In genomic region chr3:152267319-152267689, GRCh38 we compare ENCODE assay signal across 8 cellular contexts. TPM values are rescaled to one million over a fixed set of nuclear protein-coding genes. Genes with fewer than 3 reads are reported as not detected.
DNase-seq lines count a peak whose midpoint lies in the region; TF ChIP-seq lines count a peak whose summit lies in the region.

No MANE protein-coding gene starts in this region.

- H3K9me3 ChIP-seq in Caco-2 (no peaks in the 10 kb centered on the region), OCI-LY1 (ENCODE audit: low read length) (no peaks in the 10 kb centered on the region), duodenal mucosa (ENCODE audit: control insufficient read depth in 1 of 2, low read length in 2 of 2) (no peaks in the 10 kb centered on the region), parathyroid adenoma (ENCODE audit: control insufficient read depth, low read length) (no peaks in the 10 kb centered on the region)

- BruUV-seq in Caco-2 (replicated peaks; lab: Mats Ljungman, UMichigan): no TSS peak

- H3K27ac ChIP-seq in OCI-LY1 (ENCODE audit: low read depth, low read length, poor library complexity, severe bottlenecking) (peak overlapping the region; percentile 96), duodenal mucosa (ENCODE audit: low read depth, low read length) (peak overlapping the region; percentile 51), parathyroid adenoma (peak overlapping the region; percentile 95)

- H3K27me3 Mint-ChIP-seq in Caco-2 (ENCODE audit: insufficient read depth, unreplicated experiment): no peaks in the 10 kb centered on the region

- no peaks in the 10 kb centered on the region for H3K36me3 ChIP-seq in Caco-2 (ENCODE audit: control insufficient read depth, insufficient read depth, low read length)
- H3K36me3 ChIP-seq in OCI-LY1 (ENCODE audit: insufficient read depth, low read length): peaks cover 25% of the 10 kb centered on the region
- H3K36me3 ChIP-seq in duodenal mucosa (ENCODE audit: control insufficient read depth in 1 of 2, insufficient read depth in 2 of 2, low read length in 2 of 2): no peaks in the 10 kb centered on the region
- no peaks in the 10 kb centered on the region for H3K36me3 ChIP-seq in parathyroid adenoma (ENCODE audit: control insufficient read depth, insufficient read depth, low read length)

- H3K4me2 ChIP-seq in OCI-LY1 (ENCODE audit: low read length): peak overlapping the region; percentile 80
- H3K4me2 ChIP-seq in parathyroid adenoma (ENCODE audit: low read length): no peak overlapping the region

- no peaks in the 10 kb centered on the region for H3K27me3 ChIP-seq in Caco-2 (replicated peaks; ENCODE audit: control insufficient read depth, insufficient read depth, low read length)
- no peaks in the 10 kb centered on the region for H3K27me3 ChIP-seq in OCI-LY1 (ENCODE audit: insufficient read depth, low read length)
- no peaks in the 10 kb centered on the region for H3K27me3 ChIP-seq in duodenal mucosa (ENCODE audit: control insufficient read depth in 1 of 2, insufficient read depth in 2 of 2, low read length in 2 of 2)
- no peaks in the 10 kb centered on the region for H3K27me3 ChIP-seq in parathyroid adenoma (ENCODE audit: control insufficient read depth, insufficient read depth, low read length)

- H2AFZ ChIP-seq in OCI-LY1 (ENCODE audit: low read length) (no peak overlapping the region), parathyroid adenoma (peak overlapping the region; percentile 89)

- DNase-seq in Caco-2: no peak
- no peak for DNase-seq in HK-2 (ENCODE audit: unreplicated experiment)
- DNase-seq in stimulated activated CD4-positive, alpha-beta T cell treated with anti-CD3 and anti-CD28 coated beads, Interleukin-2, amount 100 ng/mL, for 48 hours: no peak
- DNase-seq in NCI-H2196 treated with DMSO at 0.1 percent for 48 hours (lab: John Stamatoyannopoulos, UW; ENCODE audit: unreplicated experiment): no peak
- DNase-seq in stimulated activated naive CD4-positive, alpha-beta T cell treated with Interleukin-2 at 50 U/mL for 16 hours (lab: John Stamatoyannopoulos, UW): no peak

- TF ChIP-seq CTCF in Caco-2 (IDR thresholded peaks at IDR 0.05; ENCODE audit: insufficient read depth in 1 of 2, low read depth in 1 of 2, low read length in 1 of 2, severe bottlenecking in 1 of 2, unreplicated experiment in 1 of 2) (no peak), OCI-LY1 (IDR thresholded peaks at IDR 0.05; ENCODE audit: low read length) (no peak), parathyroid adenoma (IDR thresholded peaks at IDR 0.05) (no peak)

- no peaks in the 10 kb centered on the region for H3F3A ChIP-seq in OCI-LY1 (ENCODE audit: insufficient read depth, low read length)

- peaks cover 40% of the 10 kb centered on the region for H3K4me1 Mint-ChIP-seq in Caco-2 (ENCODE audit: low read depth, unreplicated experiment)

- no peak overlapping the region for H3K4me3 ChIP-seq in Caco-2 (ENCODE audit: low read depth, low read length)
- peak overlapping the region; percentile 88 for H3K4me3 ChIP-seq in OCI-LY1 (ENCODE audit: low read depth, low read length, poor library complexity, severe bottlenecking)
- H3K4me3 ChIP-seq in duodenal mucosa (ENCODE audit: low read depth in 1 of 2, low read length in 2 of 2): peak overlapping the region; percentile 83
- H3K4me3 ChIP-seq in parathyroid adenoma (ENCODE audit: low read depth, low read length): no peak overlapping the region

- CTCF ChIA-PET in Caco-2 (lab: Charles Lee): interaction anchor here (0.6 kb wide), 1 partner anchor 30 kb away, joined by 3 read pairs; no protein-coding TSS in a partner anchor

- H3K9ac ChIP-seq in OCI-LY1 (ENCODE audit: low read length) (peak overlapping the region; percentile 95), duodenal mucosa (ENCODE audit: low read depth in 1 of 2, low read length in 2 of 2) (peak overlapping the region; percentile 74 to 76), parathyroid adenoma (no peak overlapping the region)

- H3K36me3 Mint-ChIP-seq in Caco-2 (ENCODE audit: insufficient read depth, unreplicated experiment): peaks cover 14% of the 10 kb centered on the region

- H3K4me1 ChIP-seq in Caco-2 (peaks cover 37% of the 10 kb centered on the region), OCI-LY1 (ENCODE audit: insufficient read depth, low read length, severe bottlenecking) (peaks cover 64% of the 10 kb centered on the region), duodenal mucosa (ENCODE audit: control insufficient read depth in 1 of 2, insufficient read depth in 2 of 2, low read length in 2 of 2) (peaks cover 20 to 27% of the 10 kb centered on the region in 2 donors), parathyroid adenoma (peaks cover 7% of the 10 kb centered on the region)

- H3K79me2 ChIP-seq in OCI-LY1 (ENCODE audit: insufficient read depth, low read length) (peaks cover 46% of the 10 kb centered on the region), parathyroid adenoma (peaks cover 8% of the 10 kb centered on the region)

- peak overlapping the region; percentile 56 for H3K27ac Mint-ChIP-seq in Caco-2 (ENCODE audit: unreplicated experiment)

- H3K9me2 ChIP-seq in OCI-LY1 (ENCODE audit: low read depth, low read length): no peaks in the 10 kb centered on the region

- no peaks in the 10 kb centered on the region for H4K20me1 ChIP-seq in OCI-LY1 (ENCODE audit: insufficient read depth, low read length)

- no peaks in the 10 kb centered on the region for H3K9me3 Mint-ChIP-seq in Caco-2 (ENCODE audit: unreplicated experiment)

- intact Hi-C loops in Caco-2 (cut with micrococcal nuclease; ENCODE audit: unreplicated experiment): loop anchor here (2.0 to 5.0 kb wide), 4 partner anchors 60 to 210 kb away; no protein-coding TSS in a partner anchor

- POLR2A ChIA-PET in Caco-2 (lab: Charles Lee): no interaction called here

- H3K4me3 Mint-ChIP-seq in Caco-2 (ENCODE audit: unreplicated experiment): peak overlapping the region; percentile 91

RNA-seq across cellular contexts. Expression of gene MBNL1, which starts 1.4 kb away (rescaled TPM):
- 67.1 and 68.6 TPM in 2 replicates for total RNA-seq in Caco-2 (2022)

Comparison
In these comparisons a context has a peak if more than half of its experiments do, and no peak if none do; other contexts are left out.
1. H3K4me3 ChIP-seq: peak in OCI-LY1 (single experiment) and duodenal mucosa (2 of 2); none in Caco-2 (single experiment) and parathyroid adenoma (single experiment).
2. Peak in every context shown above with its lines, with median percentiles within 50 percentile points of each other: H3K27ac ChIP-seq.